ENCODE assay signal across 20 cellular contexts in the genomic region with DNA sequence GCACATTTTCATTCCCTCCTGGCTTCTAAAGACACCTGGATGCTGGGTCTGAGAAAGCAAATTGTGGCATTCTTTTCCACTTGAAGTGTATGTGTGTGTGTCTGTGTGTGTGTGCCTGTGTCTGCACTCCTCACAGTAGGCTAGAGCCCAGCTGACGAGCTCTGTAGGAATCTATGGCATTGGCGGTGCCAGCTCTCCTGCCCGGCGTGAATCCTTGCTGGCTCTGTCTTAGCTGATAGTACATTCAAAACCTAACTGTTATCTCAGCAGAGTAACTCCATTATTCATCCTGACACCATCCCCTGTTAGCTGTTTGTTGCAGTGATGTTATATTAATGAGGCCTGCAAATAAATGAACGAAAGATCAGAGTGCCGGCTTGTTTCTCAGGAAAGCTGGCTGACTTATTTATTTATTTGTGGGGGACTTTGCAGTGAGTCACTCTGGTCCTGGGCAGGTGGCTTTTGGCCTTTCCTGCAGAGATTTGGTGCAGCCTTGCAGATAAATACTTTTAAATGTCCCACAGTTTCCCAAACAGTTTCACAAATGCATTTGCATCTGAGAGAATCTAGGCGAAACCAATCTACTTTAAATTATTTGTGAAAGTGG.
"Had no signal": no experiment of that assay in that cellular context is flagged by ENCODE, and none has a peak within 500 bp of the region (broad histone marks: within the 10 kb centered on the region; RNA-seq: fewer than 3 reads in every experiment).

No MANE protein-coding gene starts in this region.

- ATAC-seq: activated CD4-positive, CD25-positive, alpha-beta regulatory T cell treated with anti-CD3 and anti-CD28 coated beads, Interleukin-2, amount 50 U/mL, for 24 hours; activated T-cell treated with anti-CD3 and anti-CD28 coated beads, Interleukin-2, amount 50 U/mL, for 4 hours; mucosa of descending colon; T-cell had no signal

- H3K27me3 ChIP-seq: ascending aorta, colonic mucosa, ovary, sigmoid colon, thyroid gland had no signal

- H3K4me1 ChIP-seq: ascending aorta, colonic mucosa, sigmoid colon, thyroid gland had no signal

- H3K27ac ChIP-seq: ascending aorta, colonic mucosa, ovary, sigmoid colon, SK-N-MC, thyroid gland had no signal

- H3K9me3 ChIP-seq: ascending aorta, colonic mucosa, mucosa of descending colon, ovary, sigmoid colon, thyroid gland had no signal

- H3K4me3 ChIP-seq: ascending aorta, colonic mucosa, mucosa of descending colon, ovary, sigmoid colon, SK-N-MC, thyroid gland had no signal

- DNase-seq: activated CD4-positive, alpha-beta T cell treated with anti-CD3 and anti-CD28 coated beads, Interleukin-2, amount 50 U/mL, for 1 hour; activated CD8-positive, alpha-beta memory T cell treated with anti-CD3 and anti-CD28 coated beads, Interleukin-2, amount 50 U/mL, for 4 hours; activated naive CD4-positive, alpha-beta T cell treated with anti-CD3 and anti-CD28 coated beads for 36 hours; activated T-cell treated with anti-CD3 and anti-CD28 coated beads, Interleukin-2, amount 50 U/mL, for 4 hours; colonic mucosa; erythroblast; foreskin melanocyte; head of caudate nucleus; mucosa of descending colon; naive B cell; ovary; sigmoid colon; stimulated activated CD4-positive, alpha-beta T cell treated with anti-CD3 and anti-CD28 coated beads, Interleukin-4, amount 100 ng/mL, for 4 hours; stimulated activated naive CD4-positive, alpha-beta T cell; T-cell; T-helper 9 cell; thyroid gland had no signal

- H3K36me3 ChIP-seq: colonic mucosa, ovary had no signal
